9 cellular contexts compared by ENCODE assay signal in the genomic region with DNA sequence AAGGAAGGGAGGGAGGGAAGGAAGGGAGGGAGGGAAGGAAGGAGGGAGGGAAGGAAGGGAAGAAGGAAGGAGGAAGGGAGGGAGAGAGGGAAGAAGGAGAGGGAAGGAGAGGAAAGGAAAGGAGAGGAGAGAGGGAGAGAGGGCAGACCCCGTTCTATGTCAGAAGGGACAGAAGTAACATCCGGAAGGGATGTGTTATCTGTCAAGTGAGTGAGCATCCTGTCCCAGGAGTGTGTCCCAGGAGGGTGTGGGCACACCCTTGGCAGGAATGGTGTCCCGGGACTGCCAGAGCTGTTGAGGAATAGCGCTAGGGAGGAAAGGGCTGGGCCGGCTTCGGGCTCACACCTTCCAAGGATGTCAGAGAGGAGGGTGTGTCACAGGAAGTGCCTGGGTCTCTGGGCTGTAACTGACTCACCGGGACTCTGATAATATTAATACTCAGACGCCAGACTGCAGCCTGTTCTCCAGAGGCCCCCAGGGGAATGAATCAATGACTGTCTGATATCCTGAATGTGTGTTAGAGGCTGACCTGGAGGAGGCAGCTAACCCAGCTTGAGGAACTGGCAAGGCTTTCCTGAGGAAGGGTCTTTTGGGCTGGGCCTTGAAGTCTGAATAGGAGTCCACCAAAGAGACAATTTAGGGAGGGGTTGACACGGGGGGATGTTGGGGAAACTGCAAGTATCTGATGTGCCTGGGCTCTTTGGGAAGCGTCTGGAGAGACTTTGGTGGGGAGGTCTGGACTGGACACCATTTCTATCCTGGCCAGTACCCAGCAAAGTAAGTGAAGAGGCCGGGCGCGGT. TPM values are rescaled to one million over a fixed set of nuclear protein-coding genes. Genes with fewer than 3 reads are reported as not detected.
DNase-seq lines count a peak whose midpoint lies in the region; ATAC-seq and TF ChIP-seq lines count a peak whose summit lies in the region.
"Had no signal": no experiment of that assay in that cellular context is flagged by ENCODE, and none has a peak within 500 bp of the region (broad histone marks: within the 10 kb centered on the region; RNA-seq: fewer than 3 reads in every experiment).

No MANE protein-coding gene starts in this region.

- no peak overlapping the region for H3K4me3 ChIP-seq in WERI-Rb-1 (ENCODE audit: low read depth, low read length)

- no peak overlapping the region for H3K27ac ChIP-seq in WERI-Rb-1

- H3K36me3 ChIP-seq in WERI-Rb-1: no peaks in the 10 kb centered on the region

- no peaks in the 10 kb centered on the region for H3K27me3 ChIP-seq in WERI-Rb-1 (ENCODE audit: insufficient read depth, low read depth, severe bottlenecking)

- DNase-seq in NCI-H2171 treated with DMSO at 0.1 percent for 48 hours (lab: John Stamatoyannopoulos, UW) (peak; percentile 35), NCI-H2171 (lab: John Stamatoyannopoulos, UW) (no peak), RPMI7951 (ENCODE audit: low read depth) (peak; percentile 90), renal cortical epithelial cell (ENCODE audit: low read depth) (peak; percentile 61), WERI-Rb-1 (no peak)
- DNase-seq: NCI-H1436 treated with DMSO at 0.1 percent for 48 hours had no signal

- peak; percentile 97 for ATAC-seq in esophagus mucosa
- no peak for ATAC-seq in GM18519 (IDR thresholded peaks at IDR 0.05; ENCODE audit: low FRiP score, unreplicated experiment)
- ATAC-seq in HG02623 (IDR thresholded peaks at IDR 0.05; ENCODE audit: unreplicated experiment): no peak

- no peak for TF ChIP-seq CTCF in WERI-Rb-1 (IDR thresholded peaks at IDR 0.05; ENCODE audit: low read depth, low read length)

- H3K9me3 ChIP-seq in WERI-Rb-1 (ENCODE audit: severe bottlenecking): no peaks in the 10 kb centered on the region

RNA-seq across cellular contexts. Expression of a gene that starts 18.9 kb away (rescaled TPM):
- 5,178 and 5,762 TPM in 2 replicates for total RNA-seq in RPMI7951 (2014; rRNA removed; shearing (Covaris generic))
- 3,468 TPM for total RNA-seq in esophagus mucosa
- 3,521 and 4,445 TPM in 2 replicates for total RNA-seq in renal cortical epithelial cell

RNA-seq across cellular contexts. Expression of a gene that starts 35.7 kb away (rescaled TPM):
- 5.5 and 8.2 TPM in 2 replicates for total RNA-seq in RPMI7951 (2014; rRNA removed; shearing (Covaris generic))
- total RNA-seq in esophagus mucosa (9.4 TPM), renal cortical epithelial cell (8.3 and 10.8 TPM in 2 replicates)

RNA-seq across cellular contexts. Expression of a gene that starts 43.3 kb away (rescaled TPM):
- total RNA-seq in RPMI7951 (2014; rRNA removed; shearing (Covaris generic)): 78.6 and 103 TPM in 2 replicates
- total RNA-seq in esophagus mucosa (166 TPM), renal cortical epithelial cell (302 and 310 TPM in 2 replicates)

Comparison
In these comparisons a context has a peak if more than half of its experiments do, and no peak if none do; other contexts are left out.
1. DNase-seq: peak in NCI-H2171 treated with DMSO at 0.1 percent for 48 hours (single experiment), RPMI7951 (single experiment) and renal cortical epithelial cell (single experiment); none in NCI-H2171 (single experiment) and WERI-Rb-1 (single experiment).